In the genomic region with DNA sequence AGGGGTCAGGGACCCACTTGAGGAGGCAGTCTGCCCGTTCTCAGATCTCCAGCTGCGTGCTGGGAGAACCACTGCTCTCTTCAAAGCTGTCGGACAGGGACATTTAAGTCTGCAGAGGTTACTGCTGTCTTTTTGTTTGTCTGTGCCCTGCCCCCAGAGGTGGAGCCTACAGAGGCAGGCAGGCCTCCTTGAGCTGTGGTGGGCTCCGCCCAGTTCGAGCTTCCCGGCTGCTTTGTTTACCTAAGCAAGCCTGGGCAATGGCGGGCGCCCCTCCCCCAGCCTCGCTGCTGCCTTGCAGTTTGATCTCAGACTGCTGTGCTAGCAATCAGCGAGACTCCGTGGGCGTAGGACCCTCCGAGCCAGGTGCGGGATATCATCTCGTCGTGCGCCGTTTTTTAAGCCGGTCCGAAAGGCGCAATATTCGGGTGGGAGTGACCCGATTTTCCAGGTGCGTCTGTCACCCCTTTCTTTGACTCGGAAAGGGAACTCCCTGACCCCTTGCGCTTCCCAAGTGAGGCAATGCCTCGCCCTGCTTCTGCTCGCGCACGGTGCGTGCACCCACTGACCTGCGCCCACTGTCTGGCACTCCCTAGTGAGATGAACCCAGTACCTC, we compare ENCODE assay signal across 7 cellular contexts.
A peak's percentile ranks its signal among the peaks of the same experiment; 100 is the strongest.
DNase-seq lines count a peak whose midpoint lies in the region; ATAC-seq, FAIRE-seq and TF ChIP-seq lines count a peak whose summit lies in the region.
"Not testable (repeated sequence)": the region's sequence is repeated elsewhere in the genome, so short reads cannot be mapped to it uniquely, and the experiment has no call there.

No MANE protein-coding gene starts in this region.

- not testable (repeated sequence) for TF ChIP-seq EP300 in A549 (IDR thresholded peaks at IDR 0.05); K562 (IDR thresholded peaks at IDR 0.05; ENCODE audit: low read length)

- not testable (repeated sequence) for H3K79me2 ChIP-seq in GM23338 (replicated peaks; ENCODE audit: insufficient read depth); K562 (ENCODE audit: control insufficient read depth, insufficient read depth, low read length)

- CTCF ChIA-PET in A549 (lab: Yijun Ruan, JAX); K562 (lab: Yijun Ruan, JAX; ENCODE audit: low intra/inter-chr PET ratio): not testable (repeated sequence)

- not testable (repeated sequence) for H3K9me3 Mint-ChIP-seq in GM23338; glutamatergic neuron (ENCODE audit: unreplicated experiment); nephron; progenitor cell of endocrine pancreas (ENCODE audit: low read depth)

- in situ Hi-C loops in K562 (cut with MboI), result not testable (repeated sequence)

- H3K27ac Mint-ChIP-seq in GM23338, nephron: not testable (repeated sequence)
- peak overlapping the region; percentile 46 for H3K27ac Mint-ChIP-seq in glutamatergic neuron (ENCODE audit: unreplicated experiment)
- H3K27ac Mint-ChIP-seq in progenitor cell of endocrine pancreas, result peak overlapping the region; percentile 75

- H3K4me3 Mint-ChIP-seq in GM23338 (peak overlapping the region; percentile 58; the same call in 2 of the 3 replicates), glutamatergic neuron (ENCODE audit: unreplicated experiment) (peak overlapping the region; percentile 39), nephron (peak overlapping the region in 2 of 3 experiments; percentile 54 to 59), progenitor cell of endocrine pancreas (ENCODE audit: low read depth) (peak overlapping the region; percentile 66)

- not testable (repeated sequence) for H3K36me3 ChIP-seq in GM23338 (ENCODE audit: insufficient read depth); HUES64 (ENCODE audit: insufficient read depth, low read length); K562 (ENCODE audit: control insufficient read depth, insufficient read depth, low read length)

- not testable (repeated sequence) for H2AFZ ChIP-seq in GM23338; K562 (ENCODE audit: low read depth, low read length)

- TF ChIP-seq CTCF in A549 (IDR thresholded peaks at IDR 0.05); GM23338 (conservative IDR thresholded peaks at IDR 0.05; ENCODE audit: low read depth in 2 of 2); K562 (IDR thresholded peaks at IDR 0.05 in 2 of 3, conservative IDR thresholded peaks at IDR 0.05 in 1 of 3; ENCODE audit: insufficient read depth in 2 of 3, low read depth in 1 of 3, low read length in 3 of 3); glutamatergic neuron (IDR thresholded peaks at IDR 0.05; ENCODE audit: partially characterized antibody, unreplicated experiment); nephron (IDR thresholded peaks at IDR 0.05; ENCODE audit: unreplicated experiment in 3 of 3); progenitor cell of endocrine pancreas (IDR thresholded peaks at IDR 0.05; ENCODE audit: unreplicated experiment): not testable (repeated sequence)

- ATAC-seq in A549, result peak in 1 of 2 experiments; percentile 79; a peak in 3 of 6 replicates
- 0 out of 3 replicates have a peak, but pooled peaks have one; percentile 23 for ATAC-seq in GM23338
- ATAC-seq in K562, result not testable (repeated sequence)

- POLR2A ChIA-PET in A549 (lab: Yijun Ruan, JAX); K562 (lab: Yijun Ruan, JAX): not testable (repeated sequence)

- TSS peak; percentile 69 for BruUV-seq in K562 (replicated peaks; lab: Mats Ljungman, UMichigan)

- H3K4me1 ChIP-seq in A549; GM23338 (ENCODE audit: insufficient read depth); HUES64 (ENCODE audit: insufficient read depth, low read length); K562 (replicated peaks in 1 of 2; ENCODE audit: control insufficient read depth in 2 of 2, insufficient read depth in 2 of 2, low read length in 2 of 2): not testable (repeated sequence)

- H3K9ac ChIP-seq in HUES64 (ENCODE audit: low read depth, low read length); K562 (ENCODE audit: insufficient read depth in 1 of 2, low read depth in 2 of 2, low read length in 2 of 2): not testable (repeated sequence)

- H3K9me2 ChIP-seq in GM23338 (ENCODE audit: insufficient read depth), result not testable (repeated sequence)

- H3K9me3 ChIP-seq in A549; HUES64 (ENCODE audit: insufficient read depth, low read depth, low read length); K562 (replicated peaks; ENCODE audit: control insufficient read depth, insufficient read depth, low read depth, low read length): not testable (repeated sequence)

- H3K9me1 ChIP-seq in K562 (ENCODE audit: control insufficient read depth, insufficient read depth, low read length), result not testable (repeated sequence)

- H3F3A ChIP-seq in GM23338 (replicated peaks; ENCODE audit: low read depth), result not testable (repeated sequence)

- TF ChIP-seq RAD21 in A549 (conservative IDR thresholded peaks at IDR 0.05 in 1 of 2, IDR thresholded peaks at IDR 0.05 in 1 of 2); K562 (CRISPR knock-in tag; conservative IDR thresholded peaks at IDR 0.05 in 1 of 2, IDR thresholded peaks at IDR 0.05 in 1 of 2): not testable (repeated sequence)

- TF ChIP-seq POLR2A in A549 (IDR thresholded peaks at IDR 0.05; ENCODE audit: low read length); K562 (conservative IDR thresholded peaks at IDR 0.05): not testable (repeated sequence)

- not testable (repeated sequence) for H4K20me1 ChIP-seq in GM23338 (replicated peaks; ENCODE audit: insufficient read depth); K562 (replicated peaks; ENCODE audit: control insufficient read depth, insufficient read depth, low read length)

- H3K27me3 ChIP-seq in GM23338 (ENCODE audit: insufficient read depth); HUES64 (ENCODE audit: insufficient read depth, low read length); K562 (ENCODE audit: control insufficient read depth in 2 of 2, insufficient read depth in 2 of 2, low read length in 2 of 2): not testable (repeated sequence)

- H3K27ac ChIP-seq in A549, result peak overlapping the region; percentile 73 to 88
- H3K27ac ChIP-seq in GM23338 (ENCODE audit: low read depth), result peak overlapping the region; percentile 85; the same call in 1 of the 2 replicates
- H3K27ac ChIP-seq in HUES64 (ENCODE audit: low read depth, low read length); K562 (ENCODE audit: extremely low read depth, low read depth, low read length): not testable (repeated sequence)

- not testable (repeated sequence) for DNase-seq in A549 (ENCODE audit: low read depth in 1 of 2, low spot score in 1 of 2); GM23338 (ENCODE audit: low spot score); K562 (ENCODE audit: extremely low read depth in 1 of 4, low spot score in 3 of 4); glutamatergic neuron; progenitor cell of endocrine pancreas (ENCODE audit: low spot score, unreplicated experiment)

- H3K27me3 Mint-ChIP-seq in GM23338 (ENCODE audit: insufficient read depth, low read depth, poor library complexity); glutamatergic neuron (ENCODE audit: unreplicated experiment); nephron (ENCODE audit: low read depth); progenitor cell of endocrine pancreas: not testable (repeated sequence)

- H3K4me3 ChIP-seq in A549, result peak overlapping the region; percentile 38
- H3K4me3 ChIP-seq in GM23338, result peak overlapping the region; percentile 46; the same call in 1 of the 2 replicates
- H3K4me3 ChIP-seq in HUES64 (ENCODE audit: low read length), result peak overlapping the region; percentile 40
- not testable (repeated sequence) for H3K4me3 ChIP-seq in K562

- intact Hi-C loops in K562 (cut with micrococcal nuclease), result not testable (repeated sequence)

- not testable (repeated sequence) for FAIRE-seq in A549 (lab: Jason Lieb, UNC); K562 (lab: Jason Lieb, UNC)

- not testable (repeated sequence) for H3K36me3 Mint-ChIP-seq in GM23338 (ENCODE audit: low read depth); glutamatergic neuron (ENCODE audit: unreplicated experiment); nephron (ENCODE audit: low read depth); progenitor cell of endocrine pancreas (ENCODE audit: insufficient read depth)

- WGBS in A549 (ENCODE audit: missing lambda C conversion rate), result 2% methylated on average over 8 of the region's 32 CpGs
- WGBS in HUES64, result 14% methylated on average over 21 of the region's 32 CpGs
- no CpG with 5 or more reads among the region's 32 CpGs for WGBS in K562 (ENCODE audit: insufficient coverage, low coverage, missing lambda C conversion rate)

- H3K4me1 Mint-ChIP-seq in GM23338; glutamatergic neuron (ENCODE audit: low read depth, unreplicated experiment); nephron; progenitor cell of endocrine pancreas (ENCODE audit: low read depth): not testable (repeated sequence)

- H3K4me2 ChIP-seq in A549, result peak overlapping the region; percentile 68
- peak overlapping the region; percentile 53; the same call in 1 of the 2 replicates for H3K4me2 ChIP-seq in GM23338
- H3K4me2 ChIP-seq in K562 (ENCODE audit: insufficient read depth, low read length), result not testable (repeated sequence)
